Comparison of ENCODE assay signal across 9 cellular contexts in genomic region chr6:52157301-52157930, GRCh38. TPM values are rescaled to one million over a fixed set of nuclear protein-coding genes. Genes with fewer than 3 reads are reported as not detected.
DNase-seq lines count a peak whose midpoint lies in the region; ATAC-seq, FAIRE-seq and TF ChIP-seq lines count a peak whose summit lies in the region.
"Had no signal": no experiment of that assay in that cellular context is flagged by ENCODE, and none has a peak within 500 bp of the region (broad histone marks: within the 10 kb centered on the region; RNA-seq: fewer than 3 reads in every experiment).

No MANE protein-coding gene starts in this region.

- H3K23me2 ChIP-seq in H1 (ENCODE audit: low read depth, low read length) = no peaks in the 10 kb centered on the region

- FAIRE-seq in H1 (lab: Jason Lieb, UNC) = no peak

- no peak overlapping the region for H2BK20ac ChIP-seq in H1 (ENCODE audit: low read length)

- no peak for TF ChIP-seq EP300 in H1 (IDR thresholded peaks at IDR 0.05; ENCODE audit: borderline replicate concordance in 1 of 2, low read depth in 2 of 2, low read length in 2 of 2)

- H2AFZ ChIP-seq in H1 (ENCODE audit: low read length) = no peak overlapping the region

- intact Hi-C loops in Right ventricle myocardium inferior (cut with DNase I) = no loop called here

- no peak overlapping the region for H3K9ac ChIP-seq in H1 (replicated peaks in 1 of 4; ENCODE audit: extremely low read depth in 1 of 4, low read depth in 3 of 4, low read length in 3 of 4)

- ATAC-seq in GM19468 (IDR thresholded peaks at IDR 0.05; ENCODE audit: extremely low read depth, unreplicated experiment) = peak; percentile 34
- peak; percentile 77 for ATAC-seq in HG03378 (IDR thresholded peaks at IDR 0.05; ENCODE audit: unreplicated experiment)
- no peak for ATAC-seq in Right ventricle myocardium inferior
- ATAC-seq: gastroesophageal sphincter had no signal

- DNase-seq in Daoy (ENCODE audit: low read depth) = peak; percentile 57
- no peak for DNase-seq in H1 (ENCODE audit: low read depth in 1 of 2, low spot score in 2 of 2)
- no peak for DNase-seq in NCI-H2171 (lab: John Stamatoyannopoulos, UW)
- no peak for DNase-seq in pons (ENCODE audit: low spot score)
- DNase-seq in SIG-M5 (lab: John Stamatoyannopoulos, UW) = no peak
- no peak for DNase-seq in Right ventricle myocardium inferior (ENCODE audit: missing footprints)

- no peak for TF ChIP-seq POLR2A in H1 (IDR thresholded peaks at IDR 0.05; ENCODE audit: control extremely low read depth in 1 of 2, low read depth in 2 of 2, low read length in 2 of 2)

- no peak overlapping the region for H3K27ac ChIP-seq in H1 (ENCODE audit: low read depth, low read length)
- H3K27ac ChIP-seq: gastroesophageal sphincter had no signal

- H4K20me1 ChIP-seq in H1 (replicated peaks in 1 of 2; ENCODE audit: control insufficient read depth in 1 of 2, insufficient read depth in 2 of 2, low read length in 2 of 2) = no peaks in the 10 kb centered on the region

- TF ChIP-seq CTCF in H1 (IDR thresholded peaks at IDR 0.05; ENCODE audit: control extremely low read depth in 1 of 3, insufficient read depth in 1 of 3, low read depth in 1 of 3, low read length in 3 of 3) = no peak

- peaks cover 3 to 19% (median 15%) of the 10 kb centered on the region in 4 experiments; a peak in 6 of 7 replicates for H3K4me1 ChIP-seq in H1 (replicated peaks in 1 of 4; ENCODE audit: control insufficient read depth in 3 of 4, insufficient read depth in 4 of 4, low read length in 3 of 4)
- H3K4me1 ChIP-seq: gastroesophageal sphincter had no signal

- TF ChIP-seq RAD21 in H1 (IDR thresholded peaks at IDR 0.05 in 1 of 2, conservative IDR thresholded peaks at IDR 0.05 in 1 of 2; ENCODE audit: low read depth in 2 of 2, low read length in 2 of 2) = no peak

- H3K23ac ChIP-seq in H1 (ENCODE audit: insufficient read length) = no peak overlapping the region

- no peak overlapping the region for H4K91ac ChIP-seq in H1 (replicated peaks; ENCODE audit: insufficient read length, low read length)

- CTCF ChIA-PET in H1 (lab: Charles Lee; ENCODE audit: partially characterized antibody) = interaction anchor here (0.6 to 2.5 kb wide), 12 partner anchors 8 to 108 kb away, joined by 3 to 10 read pairs (median 4); no protein-coding TSS in a partner anchor

- no peaks in the 10 kb centered on the region for H3K79me2 ChIP-seq in H1 (ENCODE audit: control insufficient read depth in 1 of 2, insufficient read depth in 2 of 2, low read length in 2 of 2)

- 0 out of 2 replicates have a peak overlapping the region, but pooled peaks have one; percentile 28 for H2BK12ac ChIP-seq in H1 (ENCODE audit: low read depth, low read length)

- H4K8ac ChIP-seq in H1 (ENCODE audit: extremely low read depth, insufficient read depth, low read length) = no peak overlapping the region

- H3K36me3 ChIP-seq in H1 (ENCODE audit: control insufficient read depth in 2 of 4, insufficient read depth in 4 of 4, low read length in 3 of 4) = no peaks in the 10 kb centered on the region; a peak in 1 of 8 replicates
- H3K36me3 ChIP-seq: gastroesophageal sphincter had no signal

- H3K4me3 ChIP-seq in H1 (ENCODE audit: extremely low read depth in 1 of 4, insufficient read depth in 2 of 4, low read depth in 3 of 4, low read length in 4 of 4) = no peak overlapping the region
- H3K4me3 ChIP-seq: gastroesophageal sphincter had no signal

- no peak overlapping the region for H3K56ac ChIP-seq in H1 (replicated peaks; ENCODE audit: insufficient read length, low read depth, low read length)

- H2AK5ac ChIP-seq in H1 (ENCODE audit: low read depth, low read length) = no peak overlapping the region

- peaks cover 5 to 13% of the 10 kb centered on the region in 2 experiments; a peak in 3 of 4 replicates for H3K9me3 ChIP-seq in H1 (ENCODE audit: insufficient read depth in 2 of 2, low read depth in 1 of 2, low read length in 1 of 2)
- H3K9me3 ChIP-seq: gastroesophageal sphincter had no signal

- H3K4ac ChIP-seq in H1 (replicated peaks; ENCODE audit: insufficient read length, low read depth, low read length) = no peak overlapping the region

- POLR2A ChIA-PET in H1 (lab: Charles Lee; ENCODE audit: partially characterized antibody) = interaction anchor here (1.0 to 1.9 kb wide), 3 partner anchors 80 to 122 kb away, joined by 3 to 5 read pairs (median 4); no protein-coding TSS in a partner anchor

- no peak overlapping the region for H2BK15ac ChIP-seq in H1 (ENCODE audit: low read length)

- no peak overlapping the region for H3K14ac ChIP-seq in H1 (ENCODE audit: insufficient read length)

- 73% methylated on average over 7 of the region's 7 CpGs; no CpG with 5 or more reads in 1 of the 2 experiments for WGBS in H1 (ENCODE audit: extremely low coverage in 1 of 2, insufficient coverage in 1 of 2, insufficient read length in 1 of 2, insufficient replicate concordance in 2 of 2, low coverage in 1 of 2, low lambda C conversion rate in 2 of 2, missing lambda C conversion rate in 1 of 2), 2 experiments

- no peak overlapping the region for H4K5ac ChIP-seq in H1 (ENCODE audit: insufficient read length, low read depth, low read length)

- H3K27me3 ChIP-seq in H1 (replicated peaks in 1 of 4; ENCODE audit: control insufficient read depth in 3 of 4, extremely low read depth in 1 of 4, insufficient read depth in 3 of 4, low read length in 3 of 4) = no peaks in the 10 kb centered on the region; a peak in 1 of 7 replicates
- H3K27me3 ChIP-seq: gastroesophageal sphincter had no signal

- no peak overlapping the region for H3K18ac ChIP-seq in H1 (ENCODE audit: extremely low read depth, low read length)

- peak overlapping the region in 1 of 2 experiments; percentile 31; a peak in 1 of 4 replicates for H3K4me2 ChIP-seq in H1 (ENCODE audit: insufficient read depth in 1 of 2, low read depth in 2 of 2, low read length in 2 of 2)

- no peaks in the 10 kb centered on the region for H3K79me1 ChIP-seq in H1 (ENCODE audit: low read depth, low read length)

- H2BK5ac ChIP-seq in H1 (ENCODE audit: low read depth, low read length) = no peak overlapping the region

- H2BK120ac ChIP-seq in H1 (replicated peaks; ENCODE audit: low read depth, low read length) = no peak overlapping the region

TF ChIP-seq in H1, 55 proteins besides CTCF, POLR2A, EP300 and RAD21:
- TF ChIP-seq GABPA (IDR thresholded peaks at IDR 0.05; ENCODE audit: borderline replicate concordance, insufficient read depth, low read length) (no peak), SP1 (IDR thresholded peaks at IDR 0.05; ENCODE audit: low read depth, low read length) (no peak)

RNA-seq across cellular contexts. Expression of gene IL17A, which starts 28.8 kb away (rescaled TPM):
- total RNA-seq in Daoy (2014; rRNA removed; shearing (Covaris generic)) = not detected in 2 replicates
- not detected in 2 replicates for total RNA-seq in H1 (2021; fragmentation: NEBNext Ultra II Directional; extraction: Animal tissue kit (Norgen Biotek cat#: 25700))
- polyA plus RNA-seq in H1 (2011; rRNA removed) = not detected in 2 replicates
- polyA plus RNA-seq in H1 (2011; cell fraction: cytosol; rRNA removed) = not detected
- not detected for polyA plus RNA-seq in H1 (2011; cell fraction: nucleus; rRNA removed)
- polyA plus RNA-seq in H1 (2012, experiment 1 of 2) = not detected in 4 replicates
- polyA plus RNA-seq in H1 (2012, experiment 2 of 2) = not detected
- not detected for polyA plus RNA-seq in H1 (2013, experiment 1 of 2)
- polyA plus RNA-seq in H1 (2013, experiment 2 of 2) = not detected
- polyA minus RNA-seq in H1 (2011; rRNA and poly(A)+ RNA removed) = not detected in 2 replicates
- not detected for polyA minus RNA-seq in H1 (2011; cell fraction: cytosol; rRNA and poly(A)+ RNA removed)
- polyA minus RNA-seq in H1 (2011; cell fraction: nucleus; rRNA and poly(A)+ RNA removed) = not detected
- not detected for total RNA-seq in Right ventricle myocardium inferior
- total RNA-seq: gastroesophageal sphincter had no signal
